14 cellular contexts compared by ENCODE assay signal in the genomic region with DNA sequence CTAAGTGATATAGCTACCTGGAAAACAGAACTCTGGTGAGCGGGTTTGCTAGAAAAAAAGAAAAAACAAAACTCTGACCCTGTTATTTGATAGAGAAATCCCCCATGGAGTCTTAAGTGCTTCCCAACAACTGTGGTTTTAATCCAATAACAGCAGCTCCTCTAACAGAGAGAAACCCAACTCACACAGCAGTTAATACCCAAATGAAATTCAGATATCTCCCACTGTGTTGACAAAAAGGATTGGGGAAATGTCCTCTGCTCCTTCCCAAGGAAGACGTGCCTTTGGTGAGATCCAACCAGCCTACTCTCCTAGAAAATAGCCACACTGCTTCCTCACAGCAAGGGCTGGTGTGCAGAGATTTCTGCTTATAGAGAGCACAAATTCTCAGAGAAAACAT.
DNase-seq lines count a peak whose midpoint lies in the region; ATAC-seq and TF ChIP-seq lines count a peak whose summit lies in the region.
"Had no signal": no experiment of that assay in that cellular context is flagged by ENCODE, and none has a peak within 500 bp of the region (broad histone marks: within the 10 kb centered on the region; RNA-seq: fewer than 3 reads in every experiment).

No MANE protein-coding gene starts in this region.

- H3K9me2 ChIP-seq in GM23338 (ENCODE audit: insufficient read depth) = 0 out of 2 replicates have a peak, but pooled peaks cover 2% of the 10 kb centered on the region

- no peaks in the 10 kb centered on the region for H3K79me2 ChIP-seq in GM23338 (replicated peaks; ENCODE audit: insufficient read depth)
- H3K79me2 ChIP-seq in neural progenitor cell (ENCODE audit: low read depth) = no peaks in the 10 kb centered on the region

- H3K4me1 Mint-ChIP-seq in GM23338 = peaks cover 13% of the 10 kb centered on the region
- peaks cover 10% of the 10 kb centered on the region for H3K4me1 Mint-ChIP-seq in WTC11
- peaks cover 14% of the 10 kb centered on the region for H3K4me1 Mint-ChIP-seq in neural progenitor cell
- H3K4me1 Mint-ChIP-seq: CD14-positive monocyte; CD8-positive, alpha-beta memory T cell had no signal

- no peaks in the 10 kb centered on the region for H3K36me3 Mint-ChIP-seq in GM23338 (ENCODE audit: low read depth)
- no peaks in the 10 kb centered on the region; the same call in 1 of the 2 replicates for H3K36me3 Mint-ChIP-seq in WTC11
- H3K36me3 Mint-ChIP-seq in neural progenitor cell = no peaks in the 10 kb centered on the region
- H3K36me3 Mint-ChIP-seq: CD14-positive monocyte; CD8-positive, alpha-beta memory T cell had no signal

- no peak overlapping the region for H3K4me3 ChIP-seq in GM23338
- H3K4me3 ChIP-seq in neural progenitor cell = no peak overlapping the region
- H3K4me3 ChIP-seq: A549 had no signal

- H3K27me3 Mint-ChIP-seq in GM23338 (ENCODE audit: insufficient read depth, low read depth, poor library complexity) = no peaks in the 10 kb centered on the region
- H3K27me3 Mint-ChIP-seq in WTC11 (ENCODE audit: low read depth) = peaks cover 4% of the 10 kb centered on the region; the same call in 1 of the 2 replicates
- H3K27me3 Mint-ChIP-seq in neural progenitor cell (ENCODE audit: insufficient read depth, low read depth) = peaks cover 4% of the 10 kb centered on the region

- H2AFZ ChIP-seq in GM23338 (peak overlapping the region; percentile 77), neural progenitor cell (replicated peaks) (no peak overlapping the region)

- TF ChIP-seq CTCF in GM23338 (conservative IDR thresholded peaks at IDR 0.05; ENCODE audit: low read depth in 2 of 2) = no peak
- TF ChIP-seq CTCF in WTC11 (IDR thresholded peaks at IDR 0.05) = no peak
- no peak for TF ChIP-seq CTCF in neural progenitor cell (IDR thresholded peaks at IDR 0.05)

- H3F3A ChIP-seq in GM23338 (replicated peaks; ENCODE audit: low read depth) (no peaks in the 10 kb centered on the region), neural progenitor cell (ENCODE audit: low read depth) (no peaks in the 10 kb centered on the region)

- ATAC-seq in GM23338 (no peak), WTC11 (peak; percentile 31), GM21526 (IDR thresholded peaks at IDR 0.05; ENCODE audit: low FRiP score, unreplicated experiment) (no peak)
- ATAC-seq: A549, HCT116 had no signal

- H3K9me3 Mint-ChIP-seq in GM23338 (no peaks in the 10 kb centered on the region), WTC11 (0 out of 2 replicates have a peak, but pooled peaks cover 2% of the 10 kb centered on the region), neural progenitor cell (no peaks in the 10 kb centered on the region)
- H3K9me3 Mint-ChIP-seq: CD14-positive monocyte; CD8-positive, alpha-beta memory T cell had no signal

- H3K36me3 ChIP-seq in GM23338 (ENCODE audit: insufficient read depth) = no peaks in the 10 kb centered on the region
- no peaks in the 10 kb centered on the region for H3K36me3 ChIP-seq in neural progenitor cell

- POLR2A ChIA-PET in WTC11 (lab: Charles Lee) = no interaction called here

- DNase-seq in GM23338 (ENCODE audit: low spot score) = no peak
- peak; percentile 47 to 84 for DNase-seq in NCI-H524 (lab: John Stamatoyannopoulos, UW)
- DNase-seq in WTC11 (ENCODE audit: low spot score) = no peak
- DNase-seq in neural progenitor cell (ENCODE audit: low spot score) = no peak
- DNase-seq in activated CD8-positive, alpha-beta memory T cell treated with anti-CD3 and anti-CD28 coated beads for 24 hours = no peak
- DNase-seq: Caco-2; CD8-positive, alpha-beta memory T cell; DND-41; GDM1 had no signal

- no peak overlapping the region for H3K27ac Mint-ChIP-seq in GM23338
- no peak overlapping the region for H3K27ac Mint-ChIP-seq in WTC11
- peak overlapping the region; percentile 40 for H3K27ac Mint-ChIP-seq in neural progenitor cell
- H3K27ac Mint-ChIP-seq: CD14-positive monocyte; CD8-positive, alpha-beta memory T cell had no signal

- no peaks in the 10 kb centered on the region for H4K20me1 ChIP-seq in GM23338 (replicated peaks; ENCODE audit: insufficient read depth)
- H4K20me1 ChIP-seq in neural progenitor cell (ENCODE audit: low read depth) = no peaks in the 10 kb centered on the region

- H3K4me1 ChIP-seq in GM23338 (ENCODE audit: insufficient read depth) (no peaks in the 10 kb centered on the region), neural progenitor cell (peaks cover 16% of the 10 kb centered on the region)
- H3K4me1 ChIP-seq: A549, Caco-2 had no signal

- H3K4me3 Mint-ChIP-seq in GM23338 (no peak overlapping the region), WTC11 (no peak overlapping the region), neural progenitor cell (no peak overlapping the region)
- H3K4me3 Mint-ChIP-seq: CD14-positive monocyte; CD8-positive, alpha-beta memory T cell had no signal

- H3K9ac ChIP-seq in neural progenitor cell = no peak overlapping the region

- no peak overlapping the region for H3K4me2 ChIP-seq in GM23338
- peak overlapping the region; percentile 19 for H3K4me2 ChIP-seq in neural progenitor cell
- H3K4me2 ChIP-seq: A549 had no signal

- CTCF ChIA-PET in WTC11 (lab: Charles Lee) = interaction anchor here (1.3 to 2.3 kb wide), 2 partner anchors 72 to 86 kb away, joined by 3 to 9 read pairs; no protein-coding TSS in a partner anchor

- H3K9me3 ChIP-seq in neural progenitor cell (ENCODE audit: low read depth) = no peaks in the 10 kb centered on the region
- H3K9me3 ChIP-seq: A549, Caco-2 had no signal

- H3K27ac ChIP-seq in GM23338 (ENCODE audit: low read depth) (no peak overlapping the region), neural progenitor cell (no peak overlapping the region)
- H3K27ac ChIP-seq: A549, HL-60 had no signal

- no peaks in the 10 kb centered on the region for H3K27me3 ChIP-seq in GM23338 (ENCODE audit: insufficient read depth)
- no peaks in the 10 kb centered on the region for H3K27me3 ChIP-seq in neural progenitor cell

TF ChIP-seq in GM23338, 12 proteins besides CTCF, POLR2A, EP300 and RAD21 (continues in another document):
- TF ChIP-seq ZNF114 (CRISPR knock-in tag; IDR thresholded peaks at IDR 0.05) = no peak

TF ChIP-seq in WTC11, 78 proteins besides CTCF, POLR2A, EP300 and RAD21:
- TF ChIP-seq ZNF317 (CRISPR knock-in tag; IDR thresholded peaks at IDR 0.05; ENCODE audit: borderline replicate concordance, low read depth) (no peak), FOXJ3 (CRISPR knock-in tag; IDR thresholded peaks at IDR 0.05; ENCODE audit: borderline replicate concordance) (no peak), TEAD4 (CRISPR knock-in tag; IDR thresholded peaks at IDR 0.05) (no peak), ESRRA (CRISPR knock-in tag; IDR thresholded peaks at IDR 0.05; ENCODE audit: borderline replicate concordance) (no peak), TP53 (CRISPR knock-in tag; IDR thresholded peaks at IDR 0.05) (no peak), CREM (CRISPR knock-in tag; IDR thresholded peaks at IDR 0.05) (no peak), ZBTB21 (CRISPR knock-in tag; IDR thresholded peaks at IDR 0.05; ENCODE audit: borderline replicate concordance) (no peak), ZNF121 (CRISPR knock-in tag; IDR thresholded peaks at IDR 0.05) (no peak)
- TF ChIP-seq, protein P1, sequence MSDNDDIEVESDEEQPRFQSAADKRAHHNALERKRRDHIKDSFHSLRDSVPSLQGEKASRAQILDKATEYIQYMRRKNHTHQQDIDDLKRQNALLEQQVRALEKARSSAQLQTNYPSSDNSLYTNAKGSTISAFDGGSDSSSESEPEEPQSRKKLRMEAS (CRISPR knock-in tag; IDR thresholded peaks at IDR 0.05) = no peak

Comparison
In these comparisons a context has a peak if more than half of its experiments do, and no peak if none do; other contexts are left out.
1. DNase-seq: peak in NCI-H524 (2 of 2); none in GM23338 (single experiment), WTC11 (single experiment), neural progenitor cell (single experiment) and activated CD8-positive, alpha-beta memory T cell treated with anti-CD3 and anti-CD28 coated beads for 24 hours (single experiment).